ENCODE assay signal across 8 cellular contexts in genomic region chr17:412211-413015, GRCh38. TPM values are rescaled to one million over a fixed set of nuclear protein-coding genes. Genes with fewer than 3 reads are reported as not detected.
DNase-seq lines count a peak whose midpoint lies in the region; ATAC-seq, FAIRE-seq and TF ChIP-seq lines count a peak whose summit lies in the region.

No MANE protein-coding gene starts in this region.

- H3K27me3 Mint-ChIP-seq in neural crest cell (ENCODE audit: low read depth): peaks cover 18% of the 10 kb centered on the region

- ATAC-seq in HG02852 (IDR thresholded peaks at IDR 0.05; ENCODE audit: unreplicated experiment): no peak
- no peak for ATAC-seq in GM19455 (IDR thresholded peaks at IDR 0.05; ENCODE audit: unreplicated experiment)

- FAIRE-seq in GM19239 (lab: Jason Lieb, UNC): peak; percentile 88

- peak overlapping the region; percentile 90 for H3K4me3 Mint-ChIP-seq in neural crest cell

- peaks cover 3% of the 10 kb centered on the region for H3K9me3 Mint-ChIP-seq in neural crest cell

- DNase-seq in AG20443 (ENCODE audit: low spot score): peak; percentile 59
- no peak for DNase-seq in GM19239 (ENCODE audit: insufficient read length, low spot score)
- peak; percentile 79 for DNase-seq in NCI-H82 (lab: John Stamatoyannopoulos, UW)
- peak; percentile 40 to 43 for DNase-seq in activated CD8-positive, alpha-beta memory T cell treated with anti-CD3 and anti-CD28 coated beads for 4 hours (ENCODE audit: low read depth in 2 of 2)
- DNase-seq in epithelial cell of proximal tubule (ENCODE audit: low read depth): no peak
- peak; percentile 45 for DNase-seq in neural crest cell (ENCODE audit: low read depth, low spot score)

- no peaks in the 10 kb centered on the region for H3K36me3 Mint-ChIP-seq in neural crest cell (ENCODE audit: low read depth)

- H3K4me1 Mint-ChIP-seq in neural crest cell: peaks cover 34% of the 10 kb centered on the region

- peak overlapping the region; percentile 50 for H3K27ac Mint-ChIP-seq in neural crest cell (ENCODE audit: unreplicated experiment)

- peak; percentile 82 for TF ChIP-seq CTCF in epithelial cell of proximal tubule (conservative IDR thresholded peaks at IDR 0.05; ENCODE audit: low read depth, low read length)
- TF ChIP-seq CTCF in neural crest cell (conservative IDR thresholded peaks at IDR 0.05): peak; percentile 88

- no peak overlapping the region for H3K4me3 ChIP-seq in epithelial cell of proximal tubule (ENCODE audit: low read depth, low read length)

RNA-seq across cellular contexts. Expression of gene RFLNB, which starts 33.3 kb away (rescaled TPM):
- 32.6 and 56.8 TPM in 2 replicates for total RNA-seq in epithelial cell of proximal tubule
- 11.5 and 12.5 TPM in 2 replicates for total RNA-seq in neural crest cell

RNA-seq across cellular contexts. Expression of gene RPH3AL, which starts 59.8 kb away (rescaled TPM):
- total RNA-seq in epithelial cell of proximal tubule (15.9 and 40.8 TPM in 2 replicates), neural crest cell (1.9 and 2.1 TPM in 2 replicates)

Comparison
In these comparisons a context has a peak if more than half of its experiments do, and no peak if none do; other contexts are left out.
1. DNase-seq: peak in AG20443 (single experiment), NCI-H82 (single experiment), activated CD8-positive, alpha-beta memory T cell treated with anti-CD3 and anti-CD28 coated beads for 4 hours (2 of 2) and neural crest cell (single experiment); none in GM19239 (single experiment) and epithelial cell of proximal tubule (single experiment).